1 cellular context compared by ENCODE assay signal in the genomic region with DNA sequence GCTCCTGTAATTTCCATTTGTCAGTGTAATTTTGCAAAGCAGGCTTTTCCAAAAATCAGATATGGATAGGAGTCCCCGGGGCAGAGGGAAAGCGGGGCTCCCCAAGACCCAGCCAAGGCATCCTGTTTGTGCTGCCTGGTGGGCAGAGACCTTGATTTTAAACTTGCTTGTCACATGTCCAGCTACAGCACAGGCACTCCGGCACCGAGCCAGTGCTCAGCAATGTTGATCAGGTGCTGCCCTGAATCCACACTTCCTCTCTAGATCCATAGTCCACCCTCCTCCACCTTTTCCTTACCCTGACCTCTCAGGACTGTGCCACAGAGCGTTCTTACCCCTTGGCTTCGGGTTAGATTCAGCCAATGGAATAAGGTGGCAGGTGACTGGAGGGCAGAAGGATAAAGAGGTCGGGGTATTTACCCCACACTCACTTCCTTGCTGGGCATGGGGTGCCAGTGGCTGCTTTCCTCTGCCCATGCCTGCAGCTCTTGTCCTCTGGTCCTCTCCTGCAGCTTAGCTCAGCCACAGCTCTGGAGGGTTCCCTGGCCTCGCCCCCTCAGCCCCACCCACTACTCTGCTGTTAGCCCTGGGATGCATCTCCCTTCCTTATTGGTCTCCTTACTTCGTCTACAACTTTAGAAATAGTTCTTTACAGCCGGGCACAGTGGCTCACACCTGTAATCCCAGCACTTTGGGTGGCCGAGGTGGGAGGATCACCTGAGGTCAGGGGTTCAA.
TF ChIP-seq lines count a peak whose summit lies in the region.

No MANE protein-coding gene starts in this region.

TF ChIP-seq in HEK293, 187 proteins besides CTCF, POLR2A, EP300 and RAD21 (continued from another document):
- TF ChIP-seq, protein P1, sequence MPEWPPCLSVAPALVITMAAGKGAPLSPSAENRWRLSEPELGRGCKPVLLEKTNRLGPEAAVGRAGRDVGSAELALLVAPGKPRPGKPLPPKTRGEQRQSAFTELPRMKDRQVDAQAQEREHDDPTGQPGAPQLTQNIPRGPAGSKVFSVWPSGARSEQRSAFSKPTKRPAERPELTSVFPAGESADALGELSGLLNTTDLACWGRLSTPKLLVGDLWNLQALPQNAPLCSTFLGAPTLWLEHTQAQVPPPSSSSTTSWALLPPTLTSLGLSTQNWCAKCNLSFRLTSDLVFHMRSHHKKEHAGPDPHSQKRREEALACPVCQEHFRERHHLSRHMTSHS (tag by site-specific recombination; IDR thresholded peaks at IDR 0.05): no peak
- TF ChIP-seq ZNF239 (tag by site-specific recombination; IDR thresholded peaks at IDR 0.05) (no peak), KLF9 (tag by site-specific recombination; IDR thresholded peaks at IDR 0.05; ENCODE audit: low read depth) (peak; percentile 43; the same call in 1 of the 2 replicates), ZEB2 (tag by site-specific recombination; IDR thresholded peaks at IDR 0.05) (no peak), ZNF223 (tag by site-specific recombination; IDR thresholded peaks at IDR 0.05) (no peak), ZNF548 (tag by site-specific recombination; IDR thresholded peaks at IDR 0.05) (no peak), ZNF335 (tag by site-specific recombination; conservative IDR thresholded peaks at IDR 0.05) (no peak), ZNF311 (tag by site-specific recombination; IDR thresholded peaks at IDR 0.05; ENCODE audit: borderline replicate concordance) (no peak), ZBTB21 (tag by site-specific recombination; IDR thresholded peaks at IDR 0.05) (no peak), SETDB1 (IDR thresholded peaks at IDR 0.05; ENCODE audit: insufficient read length, low read length) (peak; percentile 20), MYNN (tag by site-specific recombination; IDR thresholded peaks at IDR 0.05; ENCODE audit: borderline replicate concordance) (no peak), PRDM1 (tag by site-specific recombination; IDR thresholded peaks at IDR 0.05) (no peak), ZNF692 (tag by site-specific recombination; IDR thresholded peaks at IDR 0.05) (no peak), ZSCAN30 (tag by site-specific recombination; IDR thresholded peaks at IDR 0.05) (no peak), ZSCAN16 (tag by site-specific recombination; IDR thresholded peaks at IDR 0.05) (no peak), EGR2 (tag by site-specific recombination; IDR thresholded peaks at IDR 0.05; ENCODE audit: low read depth) (peak; percentile 29; the same call in 1 of the 2 replicates), ZNF560 (tag by site-specific recombination; IDR thresholded peaks at IDR 0.05; ENCODE audit: borderline replicate concordance) (no peak), ZIC2 (tag by site-specific recombination; IDR thresholded peaks at IDR 0.05) (no peak), TRIM28 (IDR thresholded peaks at IDR 0.05; ENCODE audit: borderline replicate concordance, low read length) (no peak), ZNF138 (tag by site-specific recombination; IDR thresholded peaks at IDR 0.05; ENCODE audit: borderline replicate concordance) (no peak), ZNF521 (tag by site-specific recombination; IDR thresholded peaks at IDR 0.05) (no peak)
- TF ChIP-seq, protein P2, sequence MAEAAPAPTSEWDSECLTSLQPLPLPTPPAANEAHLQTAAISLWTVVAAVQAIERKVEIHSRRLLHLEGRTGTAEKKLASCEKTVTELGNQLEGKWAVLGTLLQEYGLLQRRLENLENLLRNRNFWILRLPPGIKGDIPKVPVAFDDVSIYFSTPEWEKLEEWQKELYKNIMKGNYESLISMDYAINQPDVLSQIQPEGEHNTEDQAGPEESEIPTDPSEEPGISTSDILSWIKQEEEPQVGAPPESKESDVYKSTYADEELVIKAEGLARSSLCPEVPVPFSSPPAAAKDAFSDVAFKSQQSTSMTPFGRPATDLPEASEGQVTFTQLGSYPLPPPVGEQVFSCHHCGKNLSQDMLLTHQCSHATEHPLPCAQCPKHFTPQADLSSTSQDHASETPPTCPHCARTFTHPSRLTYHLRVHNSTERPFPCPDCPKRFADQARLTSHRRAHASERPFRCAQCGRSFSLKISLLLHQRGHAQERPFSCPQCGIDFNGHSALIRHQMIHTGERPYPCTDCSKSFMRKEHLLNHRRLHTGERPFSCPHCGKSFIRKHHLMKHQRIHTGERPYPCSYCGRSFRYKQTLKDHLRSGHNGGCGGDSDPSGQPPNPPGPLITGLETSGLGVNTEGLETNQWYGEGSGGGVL (tag by site-specific recombination; IDR thresholded peaks at IDR 0.05): no peak
- TF ChIP-seq, protein P3, sequence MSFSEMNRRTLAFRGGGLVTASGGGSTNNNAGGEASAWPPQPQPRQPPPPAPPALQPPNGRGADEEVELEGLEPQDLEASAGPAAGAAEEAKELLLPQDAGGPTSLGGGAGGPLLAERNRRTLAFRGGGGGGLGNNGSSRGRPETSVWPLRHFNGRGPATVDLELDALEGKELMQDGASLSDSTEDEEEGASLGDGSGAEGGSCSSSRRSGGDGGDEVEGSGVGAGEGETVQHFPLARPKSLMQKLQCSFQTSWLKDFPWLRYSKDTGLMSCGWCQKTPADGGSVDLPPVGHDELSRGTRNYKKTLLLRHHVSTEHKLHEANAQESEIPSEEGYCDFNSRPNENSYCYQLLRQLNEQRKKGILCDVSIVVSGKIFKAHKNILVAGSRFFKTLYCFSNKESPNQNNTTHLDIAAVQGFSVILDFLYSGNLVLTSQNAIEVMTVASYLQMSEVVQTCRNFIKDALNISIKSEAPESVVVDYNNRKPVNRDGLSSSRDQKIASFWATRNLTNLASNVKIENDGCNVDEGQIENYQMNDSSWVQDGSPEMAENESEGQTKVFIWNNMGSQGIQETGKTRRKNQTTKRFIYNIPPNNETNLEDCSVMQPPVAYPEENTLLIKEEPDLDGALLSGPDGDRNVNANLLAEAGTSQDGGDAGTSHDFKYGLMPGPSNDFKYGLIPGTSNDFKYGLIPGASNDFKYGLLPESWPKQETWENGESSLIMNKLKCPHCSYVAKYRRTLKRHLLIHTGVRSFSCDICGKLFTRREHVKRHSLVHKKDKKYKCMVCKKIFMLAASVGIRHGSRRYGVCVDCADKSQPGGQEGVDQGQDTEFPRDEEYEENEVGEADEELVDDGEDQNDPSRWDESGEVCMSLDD (tag by site-specific recombination; IDR thresholded peaks at IDR 0.05): no peak
